In genomic region chr22:19120829-19121630, GRCh38 we compare ENCODE assay signal across 1 cellular context.
TF ChIP-seq lines count a peak whose summit lies in the region.

No MANE protein-coding gene starts in this region.

TF ChIP-seq in K562, 482 proteins besides CTCF, POLR2A, EP300 and RAD21 (continued from another document):
- TF ChIP-seq ZNF551 (CRISPR knock-in tag; IDR thresholded peaks at IDR 0.05) = no peak
- TF ChIP-seq JUND (IDR thresholded peaks at IDR 0.05; ENCODE audit: borderline replicate concordance, low read depth, low read length) = peak; percentile 71; the same call in 1 of the 2 replicates
- peak; percentile 49; the same call in 1 of the 3 replicates for TF ChIP-seq JUND (tag; IDR thresholded peaks at IDR 0.05; ENCODE audit: borderline replicate concordance, low read depth, low read length)
- peak; percentile 94 for TF ChIP-seq ZNF316 (IDR thresholded peaks at IDR 0.05)
- TF ChIP-seq ZNF830 (CRISPR knock-in tag; IDR thresholded peaks at IDR 0.05) = peak; percentile 24; the same call in 1 of the 2 replicates
- no peak for TF ChIP-seq KDM4B (IDR thresholded peaks at IDR 0.05; ENCODE audit: borderline replicate concordance in 2 of 2, low read depth in 1 of 2)
- TF ChIP-seq ZNF584 (CRISPR knock-in tag; IDR thresholded peaks at IDR 0.05; ENCODE audit: low read depth) = no peak
- TF ChIP-seq YY1 (IDR thresholded peaks at IDR 0.05; ENCODE audit: borderline replicate concordance in 1 of 3, control insufficient read depth in 1 of 3, extremely low read depth in 1 of 3, insufficient read depth in 3 of 3, insufficient read length in 1 of 3, insufficient replicate concordance in 2 of 3, low read depth in 1 of 3, low read length in 2 of 3) = peak in 2 of 3 experiments; percentile 10 to 28
- TF ChIP-seq ZNF699 (CRISPR knock-in tag; IDR thresholded peaks at IDR 0.05; ENCODE audit: insufficient replicate concordance) = no peak
- no peak for TF ChIP-seq CUX1 (CRISPR knock-in tag; IDR thresholded peaks at IDR 0.05)
- TF ChIP-seq ZNF766 (CRISPR knock-in tag; conservative IDR thresholded peaks at IDR 0.05) = peak; percentile 47; the same call in 1 of the 2 replicates
- 0 out of 2 replicates have a peak, but pooled peaks have one; percentile 7 for TF ChIP-seq ZBTB26 (CRISPR knock-in tag; IDR thresholded peaks at IDR 0.05)
